16 cellular contexts compared by ENCODE assay signal in genomic region chr2:102509749-102510148, GRCh38. TPM values are rescaled to one million over a fixed set of nuclear protein-coding genes. Genes with fewer than 3 reads are reported as not detected.
DNase-seq lines count a peak whose midpoint lies in the region; ATAC-seq, FAIRE-seq and TF ChIP-seq lines count a peak whose summit lies in the region.
"Had no signal": no experiment of that assay in that cellular context is flagged by ENCODE, and none has a peak within 500 bp of the region (broad histone marks: within the 10 kb centered on the region; RNA-seq: fewer than 3 reads in every experiment).

No MANE protein-coding gene starts in this region.

- FAIRE-seq in D721Med (lab: Jason Lieb, UNC), result no peak
- FAIRE-seq: GM12892 had no signal

- H3K27me3 ChIP-seq in brain microvascular endothelial cell (replicated peaks) (no peaks in the 10 kb centered on the region), left ventricle myocardium inferior (ENCODE audit: low read depth) (peaks cover 31% of the 10 kb centered on the region)
- H3K27me3 ChIP-seq: right lobe of liver, tibial artery had no signal

- H3K4me1 Mint-ChIP-seq in activated CD4-positive, alpha-beta T cell treated with anti-CD3 and anti-CD28 coated beads for 36 hours, result peaks cover 16% of the 10 kb centered on the region
- H3K4me1 Mint-ChIP-seq: central memory CD8-positive, alpha-beta T cell had no signal

- peaks cover 7% of the 10 kb centered on the region for H3K9me3 ChIP-seq in left ventricle myocardium inferior (replicated peaks)
- H3K9me3 ChIP-seq: right lobe of liver, tibial artery had no signal

- POLR2A ChIA-PET in activated CD4-positive, alpha-beta T cell treated with anti-CD3 and anti-CD28 coated beads for 36 hours (lab: Charles Lee), result no interaction called here

- H3K4me3 Mint-ChIP-seq in activated CD4-positive, alpha-beta T cell treated with anti-CD3 and anti-CD28 coated beads for 36 hours, result no peak overlapping the region
- H3K4me3 Mint-ChIP-seq: central memory CD8-positive, alpha-beta T cell had no signal

- H3K27me3 Mint-ChIP-seq in activated CD4-positive, alpha-beta T cell treated with anti-CD3 and anti-CD28 coated beads for 36 hours, result peaks cover 32% of the 10 kb centered on the region

- CTCF ChIA-PET in activated CD4-positive, alpha-beta T cell treated with anti-CD3 and anti-CD28 coated beads for 36 hours (lab: Charles Lee), result interaction anchor here (0.5 to 0.9 kb wide), 2 partner anchors 9 to 26 kb away, joined by 3 to 4 read pairs; no protein-coding TSS in a partner anchor

- H3K4me1 ChIP-seq in left ventricle myocardium inferior, result no peaks in the 10 kb centered on the region
- H3K4me1 ChIP-seq: right lobe of liver, tibial artery had no signal

- H3K36me3 ChIP-seq in brain microvascular endothelial cell (replicated peaks), result no peaks in the 10 kb centered on the region
- no peaks in the 10 kb centered on the region for H3K36me3 ChIP-seq in left ventricle myocardium inferior
- H3K36me3 ChIP-seq: right lobe of liver, tibial artery had no signal

- in situ Hi-C loops in brain microvascular endothelial cell (cut with HindIII; ENCODE audit: low pct_ligation_motif_present, low sequenced_read_pairs), result no loop called here

- H3K36me3 Mint-ChIP-seq in activated CD4-positive, alpha-beta T cell treated with anti-CD3 and anti-CD28 coated beads for 36 hours (ENCODE audit: low read depth), result no peaks in the 10 kb centered on the region

- H3K9me3 Mint-ChIP-seq in activated CD4-positive, alpha-beta T cell treated with anti-CD3 and anti-CD28 coated beads for 36 hours (ENCODE audit: low read depth), result no peaks in the 10 kb centered on the region
- H3K9me3 Mint-ChIP-seq: central memory CD8-positive, alpha-beta T cell had no signal

- H3K27ac ChIP-seq in brain microvascular endothelial cell (no peak overlapping the region), left ventricle myocardium inferior (replicated peaks) (no peak overlapping the region)
- H3K27ac ChIP-seq: right lobe of liver, tibial artery, VCaP had no signal

- peak; percentile 91 for ATAC-seq in activated CD4-positive, alpha-beta T cell treated with anti-CD3 and anti-CD28 coated beads for 36 hours
- peak; percentile 57 for ATAC-seq in HG03432 (IDR thresholded peaks at IDR 0.05; ENCODE audit: unreplicated experiment)
- no peak for ATAC-seq in HG02623 (IDR thresholded peaks at IDR 0.05; ENCODE audit: unreplicated experiment)
- ATAC-seq: right lobe of liver had no signal

- intact Hi-C loops in activated CD4-positive, alpha-beta T cell treated with anti-CD3 and anti-CD28 coated beads for 36 hours (cut with DNase I, micrococcal nuclease), result no loop called here
- intact Hi-C loops in left ventricle myocardium inferior (cut with micrococcal nuclease), result no loop called here

- TF ChIP-seq CTCF in brain microvascular endothelial cell (IDR thresholded peaks at IDR 0.05; ENCODE audit: low read depth, low read length, missing control alignments) (no peak), D721Med (IDR thresholded peaks at IDR 0.05; ENCODE audit: insufficient read depth, missing control alignments) (no peak), left ventricle myocardium inferior (IDR thresholded peaks at IDR 0.05; ENCODE audit: borderline replicate concordance) (no peak)

- no peak for DNase-seq in activated CD4-positive, alpha-beta T cell treated with anti-CD3 and anti-CD28 coated beads for 36 hours
- DNase-seq in activated CD4-positive, alpha-beta T cell treated with anti-CD3 and anti-CD28 coated beads, Interleukin-2, amount 50 U/mL, for 48 hours, result no peak
- DNase-seq in brain microvascular endothelial cell, result peak; percentile 17
- DNase-seq in renal cortical epithelial cell (ENCODE audit: low read depth), result peak; percentile 50
- DNase-seq in D721Med (ENCODE audit: insufficient read length, low spot score), result no peak
- DNase-seq in left ventricle myocardium inferior, result no peak
- DNase-seq: NCI-H446 treated with DMSO at 0.1 percent for 48 hours, right lobe of liver, Right ventricle myocardium superior, tibial artery had no signal

- no peak overlapping the region for H3K27ac Mint-ChIP-seq in activated CD4-positive, alpha-beta T cell treated with anti-CD3 and anti-CD28 coated beads for 36 hours

- H3K4me3 ChIP-seq in brain microvascular endothelial cell (ENCODE audit: low read depth, low read length) (no peak overlapping the region), left ventricle myocardium inferior (no peak overlapping the region)
- H3K4me3 ChIP-seq: right lobe of liver, tibial artery had no signal

RNA-seq across cellular contexts. Expression of gene SLC9A4, which starts 36.7 kb away (rescaled TPM):
- under 1 TPM in 1 of 2 experiments, not detected in 1; 0.11 TPM for total RNA-seq in activated CD4-positive, alpha-beta T cell treated with anti-CD3 and anti-CD28 coated beads for 36 hours
- 0.40 and 7.6 TPM in 2 replicates for total RNA-seq in renal cortical epithelial cell
- total RNA-seq in left ventricle myocardium inferior, result not detected
- total RNA-seq: fibroblast of lung, right lobe of liver, Right ventricle myocardium superior had no signal

Comparison
In these comparisons a context has a peak if more than half of its experiments do, and no peak if none do; other contexts are left out.
1. DNase-seq: peak in brain microvascular endothelial cell (single experiment) and renal cortical epithelial cell (single experiment); none in activated CD4-positive, alpha-beta T cell treated with anti-CD3 and anti-CD28 coated beads for 36 hours (single experiment), activated CD4-positive, alpha-beta T cell treated with anti-CD3 and anti-CD28 coated beads, Interleukin-2, amount 50 U/mL, for 48 hours (0 of 2), D721Med (single experiment) and left ventricle myocardium inferior (single experiment).